14 cellular contexts compared by ENCODE assay signal in genomic region chr9:129653819-129654528, GRCh38. TPM values are rescaled to one million over a fixed set of nuclear protein-coding genes. Genes with fewer than 3 reads are reported as not detected.
DNase-seq lines count a peak whose midpoint lies in the region; ATAC-seq and TF ChIP-seq lines count a peak whose summit lies in the region.
"Had no signal": no experiment of that assay in that cellular context is flagged by ENCODE, and none has a peak within 500 bp of the region (broad histone marks: within the 10 kb centered on the region; RNA-seq: fewer than 3 reads in every experiment).

No MANE protein-coding gene starts in this region.

- no peaks in the 10 kb centered on the region; the same call in 1 of the 2 replicates for H3K4me1 ChIP-seq in GM23338 (ENCODE audit: insufficient read depth)
- H3K4me1 ChIP-seq in mesendoderm (ENCODE audit: control insufficient read depth, low read depth, low read length), result no peaks in the 10 kb centered on the region
- no peaks in the 10 kb centered on the region for H3K4me1 ChIP-seq in smooth muscle cell (ENCODE audit: low read depth)

- no peak overlapping the region for H2BK120ac ChIP-seq in mesendoderm (ENCODE audit: low read depth, low read length)

- H3K18ac ChIP-seq in mesendoderm (ENCODE audit: low read length), result no peak overlapping the region

- no peaks in the 10 kb centered on the region for H3K79me2 ChIP-seq in GM23338 (replicated peaks; ENCODE audit: insufficient read depth)
- H3K79me2 ChIP-seq in mesendoderm (ENCODE audit: control insufficient read depth, insufficient read depth, low read length), result no peaks in the 10 kb centered on the region
- no peaks in the 10 kb centered on the region for H3K79me2 ChIP-seq in smooth muscle cell (ENCODE audit: low read depth)

- H2BK15ac ChIP-seq in mesendoderm (replicated peaks; ENCODE audit: low read depth), result no peak overlapping the region

- no peak overlapping the region for H4K5ac ChIP-seq in mesendoderm (ENCODE audit: low read length)

- no peak overlapping the region for H3K56ac ChIP-seq in mesendoderm (ENCODE audit: low read length)

- H3K79me1 ChIP-seq in mesendoderm (ENCODE audit: low read length), result no peaks in the 10 kb centered on the region

- POLR2A ChIA-PET in activated CD4-positive, alpha-beta T cell treated with anti-CD3 and anti-CD28 coated beads for 36 hours (lab: Charles Lee), result no interaction called here

- H3K9me2 ChIP-seq in GM23338 (ENCODE audit: insufficient read depth), result no peaks in the 10 kb centered on the region

- H3K4me2 ChIP-seq in GM23338, result no peak overlapping the region
- H3K4me2 ChIP-seq in mesendoderm (ENCODE audit: low read length), result no peak overlapping the region
- H3K4me2 ChIP-seq in smooth muscle cell, result peak overlapping the region; percentile 16

- ATAC-seq in GM23338 (peak; percentile 41; the same call in 2 of the 3 replicates), HG02981 (IDR thresholded peaks at IDR 0.05; ENCODE audit: unreplicated experiment) (no peak), HG03565 (IDR thresholded peaks at IDR 0.05; ENCODE audit: unreplicated experiment) (no peak)
- no peak for ATAC-seq in activated CD4-positive, alpha-beta T cell treated with anti-CD3 and anti-CD28 coated beads for 36 hours
- ATAC-seq: CD8-positive, alpha-beta T cell; PC-3 had no signal

- no peak overlapping the region for H4K8ac ChIP-seq in mesendoderm (ENCODE audit: low read depth, low read length)

- H3K27ac Mint-ChIP-seq in GM23338 (no peak overlapping the region), brain (peak overlapping the region; percentile 26 to 88 (median 58))
- no peak overlapping the region for H3K27ac Mint-ChIP-seq in activated CD4-positive, alpha-beta T cell treated with anti-CD3 and anti-CD28 coated beads for 36 hours
- H3K27ac Mint-ChIP-seq: CD8-positive, alpha-beta T cell had no signal

- H2BK5ac ChIP-seq in mesendoderm (ENCODE audit: low read length), result no peak overlapping the region

- H3F3A ChIP-seq in GM23338 (replicated peaks; ENCODE audit: low read depth), result no peaks in the 10 kb centered on the region
- peaks cover 11% of the 10 kb centered on the region for H3F3A ChIP-seq in smooth muscle cell (ENCODE audit: low read depth)

- H3K4me3 Mint-ChIP-seq in GM23338 (no peak overlapping the region), brain (peak overlapping the region in 4 of 5 experiments; percentile 4 to 63 (median 30))
- no peak overlapping the region for H3K4me3 Mint-ChIP-seq in activated CD4-positive, alpha-beta T cell treated with anti-CD3 and anti-CD28 coated beads for 36 hours
- H3K4me3 Mint-ChIP-seq: CD8-positive, alpha-beta T cell had no signal

- H3K4me3 ChIP-seq in GM23338 (no peak overlapping the region), mesendoderm (ENCODE audit: low read length) (no peak overlapping the region), smooth muscle cell (no peak overlapping the region)

- no peak overlapping the region for H3K4ac ChIP-seq in mesendoderm (ENCODE audit: low read depth, low read length)

- CTCF ChIA-PET in activated CD4-positive, alpha-beta T cell treated with anti-CD3 and anti-CD28 coated beads for 36 hours (lab: Charles Lee), result interaction anchor here (0.6 kb wide), 1 partner anchor 556 kb away, joined by 3 read pairs; no protein-coding TSS in a partner anchor

- no peak overlapping the region for H3K27ac ChIP-seq in GM23338 (ENCODE audit: low read depth)
- H3K27ac ChIP-seq in mesendoderm (ENCODE audit: low read depth, low read length), result no peak overlapping the region
- H3K27ac ChIP-seq in smooth muscle cell (ENCODE audit: low read depth), result no peak overlapping the region

- H3K27me3 Mint-ChIP-seq in GM23338 (ENCODE audit: insufficient read depth, low read depth, poor library complexity) (peaks cover 8% of the 10 kb centered on the region), brain (peaks cover 6% of the 10 kb centered on the region)
- no peaks in the 10 kb centered on the region for H3K27me3 Mint-ChIP-seq in activated CD4-positive, alpha-beta T cell treated with anti-CD3 and anti-CD28 coated beads for 36 hours

- H3K23ac ChIP-seq in mesendoderm (ENCODE audit: low read length), result no peak overlapping the region

- intact Hi-C loops in activated CD4-positive, alpha-beta T cell treated with anti-CD3 and anti-CD28 coated beads for 36 hours (cut with DNase I, micrococcal nuclease), result no loop called here

- H4K20me1 ChIP-seq in GM23338 (replicated peaks; ENCODE audit: insufficient read depth) (no peaks in the 10 kb centered on the region), smooth muscle cell (ENCODE audit: low read depth) (no peaks in the 10 kb centered on the region)

- no peaks in the 10 kb centered on the region for H3K27me3 ChIP-seq in GM23338 (ENCODE audit: insufficient read depth)
- no peaks in the 10 kb centered on the region for H3K27me3 ChIP-seq in mesendoderm (ENCODE audit: insufficient read depth, low read length, poor library complexity)
- no peaks in the 10 kb centered on the region for H3K27me3 ChIP-seq in smooth muscle cell (ENCODE audit: low read depth)

- no peak overlapping the region for H2AK5ac ChIP-seq in mesendoderm (ENCODE audit: low read length)

- 0 out of 2 replicates have a peak overlapping the region, but pooled peaks have one; percentile 43 for H2AFZ ChIP-seq in GM23338
- H2AFZ ChIP-seq in smooth muscle cell (ENCODE audit: low read depth), result peak overlapping the region; percentile 71

- H3K36me3 ChIP-seq in GM23338 (ENCODE audit: insufficient read depth), result no peaks in the 10 kb centered on the region
- H3K36me3 ChIP-seq in mesendoderm (ENCODE audit: control insufficient read depth, insufficient read depth, low read length), result no peaks in the 10 kb centered on the region
- H3K36me3 ChIP-seq in smooth muscle cell (ENCODE audit: low read depth), result no peaks in the 10 kb centered on the region

- WGBS in mesendoderm (ENCODE audit: extremely low coverage, insufficient coverage, low lambda C conversion rate), result no CpG with 5 or more reads among the region's 18 CpGs
- WGBS in smooth muscle cell (ENCODE audit: low lambda C conversion rate), result 38% methylated on average over 16 of the region's 18 CpGs

- H3K4me1 Mint-ChIP-seq in GM23338 (no peaks in the 10 kb centered on the region), brain (peaks cover 24% of the 10 kb centered on the region)
- no peaks in the 10 kb centered on the region for H3K4me1 Mint-ChIP-seq in activated CD4-positive, alpha-beta T cell treated with anti-CD3 and anti-CD28 coated beads for 36 hours

- H3K9ac ChIP-seq in mesendoderm (ENCODE audit: low read length) (no peak overlapping the region), smooth muscle cell (ENCODE audit: low read depth) (no peak overlapping the region)

- H3K36me3 Mint-ChIP-seq in GM23338 (ENCODE audit: low read depth), result no peaks in the 10 kb centered on the region
- no peaks in the 10 kb centered on the region for H3K36me3 Mint-ChIP-seq in brain
- H3K36me3 Mint-ChIP-seq in activated CD4-positive, alpha-beta T cell treated with anti-CD3 and anti-CD28 coated beads for 36 hours (ENCODE audit: low read depth), result no peaks in the 10 kb centered on the region
- H3K36me3 Mint-ChIP-seq: CD8-positive, alpha-beta T cell had no signal

- no peaks in the 10 kb centered on the region for H3K9me3 Mint-ChIP-seq in GM23338
- peaks cover 0 to 4% (median 0%) of the 10 kb centered on the region in 5 experiments for H3K9me3 Mint-ChIP-seq in brain
- H3K9me3 Mint-ChIP-seq in activated CD4-positive, alpha-beta T cell treated with anti-CD3 and anti-CD28 coated beads for 36 hours (ENCODE audit: low read depth), result no peaks in the 10 kb centered on the region
- H3K9me3 Mint-ChIP-seq: CD8-positive, alpha-beta T cell had no signal

- TF ChIP-seq CTCF in GM23338 (conservative IDR thresholded peaks at IDR 0.05; ENCODE audit: low read depth in 2 of 2) (no peak), brain (conservative IDR thresholded peaks at IDR 0.05) (no peak), smooth muscle cell (IDR thresholded peaks at IDR 0.05; ENCODE audit: borderline replicate concordance, insufficient read depth, poor library complexity, severe bottlenecking) (no peak)

- H3K9me3 ChIP-seq in smooth muscle cell (replicated peaks; ENCODE audit: low read depth), result no peaks in the 10 kb centered on the region

- DNase-seq in GM23338 (ENCODE audit: low spot score) (no peak), mesendoderm (peak; percentile 36), smooth muscle cell (lab: John Stamatoyannopoulos, UW; ENCODE audit: unreplicated experiment) (no peak), activated gamma-delta T cell treated with Interleukin-2 at 50 U/mL for 16 hours (no peak)
- no peak for DNase-seq in activated CD4-positive, alpha-beta T cell treated with anti-CD3 and anti-CD28 coated beads for 36 hours
- DNase-seq: CD8-positive, alpha-beta T cell; GOT3; KBM-7; NCI-H2107; NCI-H345; PC-3 had no signal

RNA-seq across cellular contexts. Expression of gene PRRX2, which starts 11.5 kb away (rescaled TPM):
- 4.5 and 8.3 TPM in 2 replicates for total RNA-seq in GM23338 (2014; rRNA removed; shearing (Covaris generic))
- 5.6 and 5.8 TPM in 2 replicates for polyA plus RNA-seq in GM23338 (2016; fragmentation: Nextera tagmentation; extraction: Ambion mirVana)
- polyA plus RNA-seq in brain (ENCODE audit: insufficient read depth, low read depth, low replicate concordance), result 0.51 TPM
- 5.4 TPM for polyA plus RNA-seq in mesendoderm (2013, experiment 1 of 2)
- 5.1 TPM for polyA plus RNA-seq in mesendoderm (2013, experiment 2 of 2)
- total RNA-seq in smooth muscle cell, result 59.9 and 87.7 TPM in 2 replicates
- polyA plus RNA-seq in smooth muscle cell, result 180 and 234 TPM in 2 replicates
- under 1 TPM; 0.49 to 0.57 TPM for total RNA-seq in activated CD4-positive, alpha-beta T cell treated with anti-CD3 and anti-CD28 coated beads for 36 hours
- total RNA-seq: CD8-positive, alpha-beta T cell had no signal

RNA-seq across cellular contexts. Expression of gene ASB6, which starts 12.0 kb away (rescaled TPM):
- 15.6 and 19.8 TPM in 2 replicates for total RNA-seq in GM23338 (2014; rRNA removed; shearing (Covaris generic))
- 8.8 and 9.7 TPM in 2 replicates for polyA plus RNA-seq in GM23338 (2016; fragmentation: Nextera tagmentation; extraction: Ambion mirVana)
- 29.1 TPM for polyA plus RNA-seq in brain (ENCODE audit: insufficient read depth, low read depth, low replicate concordance)
- 11.8 TPM for polyA plus RNA-seq in mesendoderm (2013, experiment 1 of 2)
- 11.2 TPM for polyA plus RNA-seq in mesendoderm (2013, experiment 2 of 2)
- 10.9 and 13.8 TPM in 2 replicates for total RNA-seq in smooth muscle cell
- 22.2 and 26.0 TPM in 2 replicates for polyA plus RNA-seq in smooth muscle cell
- total RNA-seq in activated CD4-positive, alpha-beta T cell treated with anti-CD3 and anti-CD28 coated beads for 36 hours, result 10 to 100 TPM; 13.4 to 15.0 TPM

RNA-seq across cellular contexts. Expression of gene NTMT1, which starts 28.0 kb away (rescaled TPM):
- 44.2 and 59.4 TPM in 2 replicates for total RNA-seq in GM23338 (2014; rRNA removed; shearing (Covaris generic))
- 97.4 and 108 TPM in 2 replicates for polyA plus RNA-seq in GM23338 (2016; fragmentation: Nextera tagmentation; extraction: Ambion mirVana)
- 118 TPM for polyA plus RNA-seq in brain (ENCODE audit: insufficient read depth, low read depth, low replicate concordance)
- 42.0 TPM for polyA plus RNA-seq in mesendoderm (2013, experiment 1 of 2)
- 43.1 TPM for polyA plus RNA-seq in mesendoderm (2013, experiment 2 of 2)
- total RNA-seq in smooth muscle cell, result 24.7 and 42.9 TPM in 2 replicates
- polyA plus RNA-seq in smooth muscle cell, result 118 and 129 TPM in 2 replicates
- 10 to 100 TPM; 50.1 to 69.2 TPM for total RNA-seq in activated CD4-positive, alpha-beta T cell treated with anti-CD3 and anti-CD28 coated beads for 36 hours

RNA-seq across cellular contexts. Expression of gene C9orf50, which starts 33.1 kb away (rescaled TPM):
- total RNA-seq in GM23338 (2014; rRNA removed; shearing (Covaris generic)), result not detected in 2 replicates
- polyA plus RNA-seq in GM23338 (2016; fragmentation: Nextera tagmentation; extraction: Ambion mirVana) (not detected in 2 replicates), brain (ENCODE audit: insufficient read depth, low read depth, low replicate concordance) (3.5 TPM), smooth muscle cell (0.59 TPM in 1 of 2 replicates, not detected in the other)
- polyA plus RNA-seq in mesendoderm (2013, experiment 1 of 2), result not detected
- polyA plus RNA-seq in mesendoderm (2013, experiment 2 of 2), result not detected
- not detected in 2 replicates for total RNA-seq in smooth muscle cell
- total RNA-seq in activated CD4-positive, alpha-beta T cell treated with anti-CD3 and anti-CD28 coated beads for 36 hours, result not detected
- total RNA-seq: PC-3 had no signal

Comparison
In these comparisons a context has a peak if more than half of its experiments do, and no peak if none do; other contexts are left out.
1. H3K27ac Mint-ChIP-seq: peak in brain (5 of 5); none in GM23338 (single experiment) and activated CD4-positive, alpha-beta T cell treated with anti-CD3 and anti-CD28 coated beads for 36 hours (single experiment).
2. H3K4me3 Mint-ChIP-seq: peak in brain (4 of 5); none in GM23338 (single experiment) and activated CD4-positive, alpha-beta T cell treated with anti-CD3 and anti-CD28 coated beads for 36 hours (single experiment).